15 cellular contexts compared by ENCODE assay signal in the genomic region with DNA sequence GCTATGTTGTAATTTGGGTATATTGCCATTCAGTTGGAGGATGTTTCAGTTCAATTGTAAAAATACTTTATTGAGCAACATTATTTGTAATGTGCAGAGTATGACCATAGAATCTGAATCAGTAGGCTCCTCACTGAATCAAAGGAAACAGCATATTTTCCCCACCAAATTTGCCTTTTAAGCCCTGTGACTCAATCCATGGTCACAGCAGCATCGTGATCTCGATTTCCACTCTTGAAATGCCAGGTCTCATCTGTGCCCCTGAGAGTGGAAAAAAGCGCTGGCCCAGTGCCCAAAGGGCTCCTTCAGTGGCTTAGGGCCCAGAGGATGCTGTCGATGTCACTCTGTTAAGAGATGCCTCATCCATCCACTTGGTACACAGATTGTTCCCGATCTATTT. TPM values are rescaled to one million over a fixed set of nuclear protein-coding genes. Genes with fewer than 3 reads are reported as not detected.
DNase-seq lines count a peak whose midpoint lies in the region; ATAC-seq and TF ChIP-seq lines count a peak whose summit lies in the region.
"Had no signal": no experiment of that assay in that cellular context is flagged by ENCODE, and none has a peak within 500 bp of the region (broad histone marks: within the 10 kb centered on the region; RNA-seq: fewer than 3 reads in every experiment).

No MANE protein-coding gene starts in this region.

- peak; percentile 76 for ATAC-seq in activated naive CD8-positive, alpha-beta T cell treated with anti-CD3 and anti-CD28 coated beads, Interleukin-2, amount 50 U/mL, for 24 hours
- ATAC-seq in GM18520 (IDR thresholded peaks at IDR 0.05; ENCODE audit: unreplicated experiment) (no peak), GM18858 (IDR thresholded peaks at IDR 0.05; ENCODE audit: unreplicated experiment) (no peak)

- H3K79me2 ChIP-seq in mammary epithelial cell (ENCODE audit: insufficient read depth, low read length): peaks cover 42% of the 10 kb centered on the region
- H3K79me2 ChIP-seq: parathyroid adenoma had no signal

- H3K27me3 ChIP-seq in mammary epithelial cell (ENCODE audit: insufficient read depth, low read length): no peaks in the 10 kb centered on the region
- H3K27me3 ChIP-seq: BLaER1 treated with 17β-estradiol and CSF1 and Interleukin-3, amounts not matched to agents 10 nM and 100 nM had no signal

- peaks cover 19% of the 10 kb centered on the region for H3K4me1 ChIP-seq in mammary epithelial cell (ENCODE audit: insufficient read depth, low read length)
- H3K4me1 ChIP-seq: parathyroid adenoma had no signal

- H3K36me3 ChIP-seq in mammary epithelial cell (ENCODE audit: insufficient read depth, low read length): no peaks in the 10 kb centered on the region
- H3K36me3 ChIP-seq: BLaER1 treated with 17β-estradiol and CSF1 and Interleukin-3, amounts not matched to agents 10 nM and 100 nM had no signal

- no peaks in the 10 kb centered on the region for H3K9me3 Mint-ChIP-seq in activated naive CD8-positive, alpha-beta T cell treated with anti-CD3 and anti-CD28 coated beads, Interleukin-2, amount 50 U/mL, for 24 hours
- no peaks in the 10 kb centered on the region for H3K9me3 Mint-ChIP-seq in activated naive CD8-positive, alpha-beta T cell treated with anti-CD3 and anti-CD28 coated beads for 36 hours

- H3K27me3 Mint-ChIP-seq in activated naive CD8-positive, alpha-beta T cell treated with anti-CD3 and anti-CD28 coated beads, Interleukin-2, amount 50 U/mL, for 24 hours: peaks cover 24% of the 10 kb centered on the region
- H3K27me3 Mint-ChIP-seq in activated naive CD8-positive, alpha-beta T cell treated with anti-CD3 and anti-CD28 coated beads for 36 hours: peaks cover 20% of the 10 kb centered on the region

- peaks cover 4% of the 10 kb centered on the region for H3K9me3 ChIP-seq in mammary epithelial cell (replicated peaks; ENCODE audit: insufficient read depth, low read length)

- CTCF ChIA-PET in mammary epithelial cell (lab: Charles Lee; ENCODE audit: low non-redundant PET): no interaction called here

- intact Hi-C loops in mammary epithelial cell (cut with micrococcal nuclease): loop anchor here (5.0 kb wide), 1 partner anchor 48 kb away; no protein-coding TSS in a partner anchor

- DNase-seq in activated naive CD8-positive, alpha-beta T cell treated with anti-CD3 and anti-CD28 coated beads, Interleukin-2, amount 50 U/mL, for 24 hours: peak; percentile 11
- no peak for DNase-seq in activated naive CD8-positive, alpha-beta T cell treated with anti-CD3 and anti-CD28 coated beads for 36 hours
- peak; percentile 92 for DNase-seq in LHCN-M2 (ENCODE audit: low read depth)
- peak; percentile 71 for DNase-seq in mammary epithelial cell
- DNase-seq in stimulated activated CD8-positive, alpha-beta memory T cell treated with anti-CD3 and anti-CD28 coated beads, Interleukin-15, amount 100 ng/mL, for 48 hours (ENCODE audit: low read depth in 2 of 2): peak; percentile 6 to 10
- no peak for DNase-seq in SK-N-DZ (ENCODE audit: low spot score)
- DNase-seq: activated CD4-positive, CD25-positive, alpha-beta regulatory T cell treated with anti-CD3 and anti-CD28 coated beads, Interleukin-2, amount 50 U/mL, for 72 hours; DND-41; NCI-H1930; stimulated activated naive CD4-positive, alpha-beta T cell had no signal

- H3K9ac ChIP-seq in mammary epithelial cell (ENCODE audit: insufficient read depth, low read length): no peak overlapping the region
- H3K9ac ChIP-seq: BLaER1 treated with 17β-estradiol and CSF1 and Interleukin-3, amounts not matched to agents 10 nM and 100 nM; parathyroid adenoma had no signal

- no peaks in the 10 kb centered on the region for H4K20me1 ChIP-seq in mammary epithelial cell (ENCODE audit: insufficient read depth, low read length)
- H4K20me1 ChIP-seq: BLaER1 treated with 17β-estradiol and CSF1 and Interleukin-3, amounts not matched to agents 10 nM and 100 nM had no signal

- H3K4me3 Mint-ChIP-seq in activated naive CD8-positive, alpha-beta T cell treated with anti-CD3 and anti-CD28 coated beads, Interleukin-2, amount 50 U/mL, for 24 hours: no peak overlapping the region
- no peak overlapping the region for H3K4me3 Mint-ChIP-seq in activated naive CD8-positive, alpha-beta T cell treated with anti-CD3 and anti-CD28 coated beads for 36 hours
- H3K4me3 Mint-ChIP-seq: mesothelial cell of epicardium had no signal

- in situ Hi-C loops in mammary epithelial cell (cut with MboI; ENCODE audit: low sequenced_read_pairs in 2 of 2): no loop called here

- 63% methylated on average over 5 of the region's 5 CpGs for WGBS in mammary epithelial cell (ENCODE audit: low coverage, missing lambda C conversion rate)

- H3K36me3 Mint-ChIP-seq in activated naive CD8-positive, alpha-beta T cell treated with anti-CD3 and anti-CD28 coated beads, Interleukin-2, amount 50 U/mL, for 24 hours (ENCODE audit: low read depth): no peaks in the 10 kb centered on the region
- no peaks in the 10 kb centered on the region for H3K36me3 Mint-ChIP-seq in activated naive CD8-positive, alpha-beta T cell treated with anti-CD3 and anti-CD28 coated beads for 36 hours
- H3K36me3 Mint-ChIP-seq: mesothelial cell of epicardium had no signal

- TF ChIP-seq CTCF in mammary epithelial cell (conservative IDR thresholded peaks at IDR 0.05 in 1 of 2, IDR thresholded peaks at IDR 0.05 in 1 of 2; ENCODE audit: extremely low read depth in 1 of 2, insufficient read depth in 1 of 2, low read depth in 1 of 2, low read length in 2 of 2): no peak

- no peak overlapping the region for H2AFZ ChIP-seq in mammary epithelial cell (ENCODE audit: low read depth, low read length)
- H2AFZ ChIP-seq: parathyroid adenoma had no signal

- peak overlapping the region; percentile 1 for H3K4me2 ChIP-seq in mammary epithelial cell (ENCODE audit: insufficient read depth, low read depth, low read length)
- H3K4me2 ChIP-seq: BLaER1 treated with 17β-estradiol and CSF1 and Interleukin-3, amounts not matched to agents 10 nM and 100 nM had no signal

- H3K27ac ChIP-seq in mammary epithelial cell (ENCODE audit: insufficient read depth, low read depth, low read length): no peak overlapping the region
- H3K27ac ChIP-seq: BLaER1 treated with 17β-estradiol and CSF1 and Interleukin-3, amounts not matched to agents 10 nM and 100 nM; parathyroid adenoma had no signal

- no peak overlapping the region for H3K4me3 ChIP-seq in mammary epithelial cell (replicated peaks in 1 of 3; ENCODE audit: insufficient read depth in 1 of 3, low read depth in 2 of 3, low read length in 3 of 3)
- H3K4me3 ChIP-seq: BLaER1 treated with 17β-estradiol and CSF1 and Interleukin-3, amounts not matched to agents 10 nM and 100 nM had no signal

- peaks cover 3% of the 10 kb centered on the region for H3K4me1 Mint-ChIP-seq in activated naive CD8-positive, alpha-beta T cell treated with anti-CD3 and anti-CD28 coated beads, Interleukin-2, amount 50 U/mL, for 24 hours
- H3K4me1 Mint-ChIP-seq in activated naive CD8-positive, alpha-beta T cell treated with anti-CD3 and anti-CD28 coated beads for 36 hours: no peaks in the 10 kb centered on the region

- dilution Hi-C loops in mammary epithelial cell (cut with HindIII; ENCODE audit: low sequenced_read_pairs): no loop called here

- no TSS peak for BruUV-seq in mammary epithelial cell (replicated peaks; lab: Mats Ljungman, UMichigan)

- no peak overlapping the region for H3K27ac Mint-ChIP-seq in activated naive CD8-positive, alpha-beta T cell treated with anti-CD3 and anti-CD28 coated beads, Interleukin-2, amount 50 U/mL, for 24 hours
- H3K27ac Mint-ChIP-seq in activated naive CD8-positive, alpha-beta T cell treated with anti-CD3 and anti-CD28 coated beads for 36 hours: no peak overlapping the region
- H3K27ac Mint-ChIP-seq: mesothelial cell of epicardium had no signal

RNA-seq across cellular contexts. Expression of a gene that starts 57.5 kb away (rescaled TPM):
- total RNA-seq in activated naive CD8-positive, alpha-beta T cell treated with anti-CD3 and anti-CD28 coated beads for 36 hours: not detected
- 8.5 and 8.7 TPM in 2 replicates for total RNA-seq in LHCN-M2 (2014; rRNA removed)
- 3.3 TPM for polyA plus RNA-seq in LHCN-M2 (2012)
- 10 to 100 TPM; 28.1 to 51.5 TPM for total RNA-seq in mammary epithelial cell
- polyA plus RNA-seq in mammary epithelial cell: 18.3 TPM
- polyA minus RNA-seq in mammary epithelial cell: 37.2 TPM
- 41.1 and 43.7 TPM in 2 replicates for polyA plus RNA-seq in SK-N-DZ (2014; cell fraction: cytosol; rRNA removed)
- 24.2 and 44.3 TPM in 2 replicates for polyA plus RNA-seq in SK-N-DZ (2014; cell fraction: nucleus; rRNA removed)

Comparison
In these comparisons a context has a peak if more than half of its experiments do, and no peak if none do; other contexts are left out.
1. DNase-seq: peak in activated naive CD8-positive, alpha-beta T cell treated with anti-CD3 and anti-CD28 coated beads, Interleukin-2, amount 50 U/mL, for 24 hours (single experiment), LHCN-M2 (single experiment), mammary epithelial cell (single experiment) and stimulated activated CD8-positive, alpha-beta memory T cell treated with anti-CD3 and anti-CD28 coated beads, Interleukin-15, amount 100 ng/mL, for 48 hours (2 of 2); none in activated naive CD8-positive, alpha-beta T cell treated with anti-CD3 and anti-CD28 coated beads for 36 hours (single experiment) and SK-N-DZ (single experiment).